Comparison of ENCODE assay signal across 8 cellular contexts in the genomic region with DNA sequence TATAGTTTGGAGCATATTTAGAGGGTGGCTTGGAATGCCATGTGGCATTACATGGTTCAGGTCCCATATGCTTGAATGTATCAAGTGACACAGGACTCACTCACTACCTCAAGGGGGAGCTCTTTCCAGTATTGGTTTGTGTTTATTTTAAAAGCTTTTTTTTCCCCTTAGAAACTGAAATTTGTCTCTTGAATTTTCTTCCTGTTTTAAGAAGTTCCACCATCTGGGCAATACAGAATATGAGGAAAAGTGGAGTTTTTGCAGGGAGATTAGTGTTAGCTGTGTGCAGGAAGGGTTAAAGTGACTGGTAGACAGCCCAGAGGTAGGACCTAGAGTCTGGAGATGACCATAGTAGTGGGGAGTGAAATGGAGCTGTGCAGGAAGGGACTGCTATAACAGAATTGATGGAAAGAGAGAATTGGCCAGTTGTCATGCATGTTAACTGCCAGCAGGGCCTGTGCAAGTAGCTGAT. TPM values are rescaled to one million over a fixed set of nuclear protein-coding genes. Genes with fewer than 3 reads are reported as not detected.
DNase-seq lines count a peak whose midpoint lies in the region; ATAC-seq, FAIRE-seq and TF ChIP-seq lines count a peak whose summit lies in the region.

No MANE protein-coding gene starts in this region.

- no peaks in the 10 kb centered on the region for H3K27me3 ChIP-seq in DND-41 (ENCODE audit: insufficient read depth, low read length, poor library complexity)
- no peaks in the 10 kb centered on the region for H3K27me3 ChIP-seq in SJCRH30
- no peaks in the 10 kb centered on the region for H3K27me3 ChIP-seq in foreskin keratinocyte
- no peaks in the 10 kb centered on the region for H3K27me3 ChIP-seq in small intestine (ENCODE audit: control insufficient read depth in 2 of 2, insufficient read depth in 2 of 2, low read length in 2 of 2)

- H3K4me1 ChIP-seq in DND-41 (ENCODE audit: insufficient read depth, low read length), result no peaks in the 10 kb centered on the region; the same call in 1 of the 2 replicates
- H3K4me1 ChIP-seq in SJCRH30, result no peaks in the 10 kb centered on the region
- H3K4me1 ChIP-seq in foreskin keratinocyte, result no peaks in the 10 kb centered on the region
- H3K4me1 ChIP-seq in small intestine (ENCODE audit: control insufficient read depth in 2 of 2, insufficient read depth in 1 of 2, low read depth in 1 of 2, low read length in 1 of 2), result no peaks in the 10 kb centered on the region

- no peaks in the 10 kb centered on the region for H4K20me1 ChIP-seq in DND-41 (ENCODE audit: insufficient read depth, low read length)

- H3K79me2 ChIP-seq in DND-41 (ENCODE audit: insufficient read depth, low read length), result no peaks in the 10 kb centered on the region

- H2AFZ ChIP-seq in DND-41 (ENCODE audit: low read depth, low read length), result no peak overlapping the region

- ATAC-seq in DND-41 (ENCODE audit: insufficient read depth, low read depth) (peak; percentile 74; the same call in 2 of the 3 replicates), foreskin keratinocyte (peak; percentile 32), GM18907 (IDR thresholded peaks at IDR 0.05; ENCODE audit: unreplicated experiment) (no peak), GM21825 (IDR thresholded peaks at IDR 0.05; ENCODE audit: unreplicated experiment) (no peak)

- no peaks in the 10 kb centered on the region for H3K36me3 ChIP-seq in DND-41 (ENCODE audit: insufficient read depth, low read length)
- H3K36me3 ChIP-seq in SJCRH30, result peaks cover 8% of the 10 kb centered on the region; the same call in 1 of the 2 replicates
- H3K36me3 ChIP-seq in small intestine (ENCODE audit: control insufficient read depth in 2 of 2, insufficient read depth in 2 of 2, low read length in 2 of 2), result peaks cover 5 to 7% of the 10 kb centered on the region in 2 donors

- DNase-seq in DND-41, result peak; percentile 22
- peak; percentile 61 for DNase-seq in HEK293T (ENCODE audit: extremely low spot score)
- DNase-seq in SJCRH30, result peak; percentile 24 to 68
- peak in 1 of 2 donors; percentile 11 for DNase-seq in foreskin keratinocyte
- DNase-seq in small intestine, result peak; percentile 36
- no peak for DNase-seq in cerebellum (ENCODE audit: low spot score)

- peak; percentile 72 for TF ChIP-seq CTCF in DND-41 (IDR thresholded peaks at IDR 0.05; ENCODE audit: borderline replicate concordance, extremely low read depth, low read length, poor library complexity, severe bottlenecking)
- peak; percentile 67 for TF ChIP-seq CTCF in foreskin keratinocyte (conservative IDR thresholded peaks at IDR 0.05)

- no peak overlapping the region for H3K27ac ChIP-seq in DND-41 (ENCODE audit: low read length)
- H3K27ac ChIP-seq in SJCRH30, result no peak overlapping the region
- H3K27ac ChIP-seq in foreskin keratinocyte, result no peak overlapping the region
- no peak overlapping the region for H3K27ac ChIP-seq in small intestine (ENCODE audit: low read depth in 1 of 2, low read length in 1 of 2)

- FAIRE-seq in small intestine (lab: Jason Lieb, UNC), result no peak

- H3K4me3 ChIP-seq in DND-41 (ENCODE audit: low read depth in 1 of 2, low read length in 2 of 2) (no peak overlapping the region), SJCRH30 (no peak overlapping the region), small intestine (ENCODE audit: low read depth in 1 of 2, low read length in 2 of 2) (no peak overlapping the region)

- H3K9me3 ChIP-seq in DND-41 (ENCODE audit: insufficient read depth, low read length, severe bottlenecking), result no peaks in the 10 kb centered on the region
- no peaks in the 10 kb centered on the region for H3K9me3 ChIP-seq in SJCRH30 (replicated peaks)
- no peaks in the 10 kb centered on the region for H3K9me3 ChIP-seq in small intestine (ENCODE audit: control insufficient read depth, low read depth)

- CTCF ChIA-PET in HEK293T (lab: Yijun Ruan, JAX), result interaction anchor here (0.5 to 3.6 kb wide), 30 partner anchors 8 to 1207 kb away, joined by 3 to 31 read pairs (median 4); no protein-coding TSS in a partner anchor

- no peak overlapping the region for H3K9ac ChIP-seq in DND-41 (ENCODE audit: low read depth, low read length)

- H3K4me2 ChIP-seq in DND-41 (ENCODE audit: insufficient read depth, low read length), result no peak overlapping the region

- POLR2A ChIA-PET in HEK293T (lab: Yijun Ruan, JAX), result no interaction called here

TF ChIP-seq in HEK293T, 16 proteins besides CTCF, POLR2A, EP300 and RAD21:
- TF ChIP-seq BHLHE40 (IDR thresholded peaks at IDR 0.05; ENCODE audit: borderline replicate concordance) (no peak), ZNF384 (IDR thresholded peaks at IDR 0.05) (peak; percentile 49), L3MBTL2 (conservative IDR thresholded peaks at IDR 0.05) (0 out of 2 replicates have a peak, but pooled peaks have one; percentile 22)
TF ChIP-seq in HEK293T: peak in this region for 2.

RNA-seq across cellular contexts. Expression of gene CTNNA1, which starts 36.6 kb away (rescaled TPM):
- total RNA-seq in SJCRH30 (2014; rRNA removed; shearing (Covaris generic)), result 153 and 159 TPM in 2 replicates
- total RNA-seq in foreskin keratinocyte (250 and 266 TPM in 2 replicates), cerebellum (162 TPM)
- polyA plus RNA-seq in foreskin keratinocyte (146 and 149 TPM in 2 replicates), small intestine (100 to 1,000 TPM; 145 to 222 (median 169) TPM)

Comparison
In these comparisons a context has a peak if more than half of its experiments do, and no peak if none do; other contexts are left out.
1. ATAC-seq: peak in DND-41 (single experiment) and foreskin keratinocyte (single experiment); none in GM18907 (single experiment) and GM21825 (single experiment).